16 cellular contexts compared by ENCODE assay signal in the genomic region with DNA sequence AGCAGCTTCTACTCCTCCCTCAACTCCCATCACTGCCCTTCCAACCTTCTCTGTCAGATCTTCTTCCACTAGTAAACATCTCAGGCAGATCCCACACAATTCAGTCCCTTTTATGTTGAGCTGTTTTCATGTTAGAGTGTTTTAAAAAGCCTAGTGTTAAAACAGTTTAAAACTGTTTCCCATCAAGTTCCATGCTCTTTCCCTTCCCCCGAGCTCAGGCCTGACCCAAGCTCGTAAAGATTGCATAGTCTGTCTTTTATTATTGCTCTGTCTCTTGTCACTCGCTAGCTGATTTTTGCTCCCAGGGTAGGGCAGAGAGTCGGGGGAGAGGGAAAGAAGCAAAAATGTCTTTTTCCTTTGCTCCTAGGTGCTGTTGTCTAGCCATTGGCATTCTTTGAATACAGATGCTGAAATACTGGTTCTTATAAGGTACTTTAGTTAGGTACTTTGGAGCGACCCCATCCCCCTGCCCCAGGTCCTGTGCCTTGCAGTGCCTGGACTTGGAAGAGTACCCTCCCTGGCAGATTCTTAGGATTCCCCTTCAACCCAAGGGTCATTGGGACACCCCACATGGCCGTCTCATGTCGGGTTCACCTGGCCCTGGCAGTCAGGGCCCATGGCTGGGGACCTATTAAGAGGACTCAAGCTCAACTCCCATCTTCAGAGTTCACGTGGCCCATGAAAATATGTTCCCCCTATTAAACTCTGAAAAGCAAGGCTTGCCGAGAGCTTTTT.
"Had no signal": no experiment of that assay in that cellular context is flagged by ENCODE, and none has a peak within 500 bp of the region (broad histone marks: within the 10 kb centered on the region; RNA-seq: fewer than 3 reads in every experiment).

No MANE protein-coding gene starts in this region.

- H3K27ac ChIP-seq: dorsolateral prefrontal cortex, neutrophil, thyroid gland had no signal

- H3K4me3 Mint-ChIP-seq: activated B cell treated with CpG ODN at 0.5 μM for 24 hours; activated CD8-positive, alpha-beta T cell treated with anti-CD3 and anti-CD28 coated beads for 36 hours; activated naive CD8-positive, alpha-beta T cell treated with anti-CD3 and anti-CD28 coated beads, Interleukin-2, amount 10 ng/mL, durations not matched to agents 7 days and 5 days; activated T-helper 1 cell treated with anti-CD3 and anti-CD28 coated beads, Interleukin-12 subunit alpha, Interleukin-12 subunit beta, Interleukin-2, Interleukin-4 antibody, amounts not matched to agents 30 ng/mL and 10 ng/mL and 1 ng/mL, durations not matched to agents 14 hours and 24 hours and 36 hours; stimulated activated naive B cell treated with anti-CD40 and anti-IgM and Interleukin-4, amounts not matched to agents 10 μg/mL and 1 μg/mL and 100 μg/mL, for 72 hours had no signal

- H3K36me3 Mint-ChIP-seq: activated naive CD8-positive, alpha-beta T cell treated with anti-CD3 and anti-CD28 coated beads, Interleukin-2, amount 10 ng/mL, durations not matched to agents 7 days and 5 days; stimulated activated naive B cell treated with anti-CD40 and anti-IgM and Interleukin-4, amounts not matched to agents 10 μg/mL and 1 μg/mL and 100 μg/mL, for 72 hours had no signal

- H3K9me3 Mint-ChIP-seq: activated B cell treated with CpG ODN at 0.5 μM for 24 hours; activated CD8-positive, alpha-beta T cell treated with anti-CD3 and anti-CD28 coated beads for 36 hours; activated naive CD8-positive, alpha-beta T cell treated with anti-CD3 and anti-CD28 coated beads, Interleukin-2, amount 10 ng/mL, durations not matched to agents 7 days and 5 days; activated T-helper 1 cell treated with anti-CD3 and anti-CD28 coated beads, Interleukin-12 subunit alpha, Interleukin-12 subunit beta, Interleukin-2, Interleukin-4 antibody, amounts not matched to agents 30 ng/mL and 10 ng/mL and 1 ng/mL, durations not matched to agents 14 hours and 24 hours and 36 hours; stimulated activated naive B cell treated with anti-CD40 and anti-IgM and Interleukin-4, amounts not matched to agents 10 μg/mL and 1 μg/mL and 100 μg/mL, for 72 hours had no signal

- H3K9me3 ChIP-seq: neutrophil, thyroid gland had no signal

- DNase-seq: activated B cell treated with CpG ODN at 0.5 μM for 24 hours; activated CD4-positive, alpha-beta T cell treated with anti-CD3 and anti-CD28 coated beads for 48 hours; activated CD8-positive, alpha-beta T cell treated with anti-CD3 and anti-CD28 coated beads for 36 hours; activated naive CD4-positive, alpha-beta T cell; activated naive CD8-positive, alpha-beta T cell treated with anti-CD3 and anti-CD28 coated beads, Interleukin-2, amount 10 ng/mL, durations not matched to agents 7 days and 5 days; anterior cingulate cortex; dorsolateral prefrontal cortex; hippocampal formation; stimulated activated CD4-positive, alpha-beta T cell treated with anti-CD3 and anti-CD28 coated beads, Interleukin-15, amount 100 ng/mL, for 24 hours; stimulated activated CD4-positive, alpha-beta T cell treated with anti-CD3 and anti-CD28 coated beads, Interleukin-4, amount 100 ng/mL, for 1 hour; stimulated activated naive B cell treated with anti-CD40 and anti-IgM and Interleukin-4, amounts not matched to agents 10 μg/mL and 1 μg/mL and 100 μg/mL, for 72 hours; SW 1271; thyroid gland had no signal

- H3K27me3 ChIP-seq: dorsolateral prefrontal cortex, neutrophil, thyroid gland had no signal

- H3K27ac Mint-ChIP-seq: activated B cell treated with CpG ODN at 0.5 μM for 24 hours; activated CD8-positive, alpha-beta T cell treated with anti-CD3 and anti-CD28 coated beads for 36 hours; activated naive CD8-positive, alpha-beta T cell treated with anti-CD3 and anti-CD28 coated beads, Interleukin-2, amount 10 ng/mL, durations not matched to agents 7 days and 5 days; activated T-helper 1 cell treated with anti-CD3 and anti-CD28 coated beads, Interleukin-12 subunit alpha, Interleukin-12 subunit beta, Interleukin-2, Interleukin-4 antibody, amounts not matched to agents 30 ng/mL and 10 ng/mL and 1 ng/mL, durations not matched to agents 14 hours and 24 hours and 36 hours; stimulated activated naive B cell treated with anti-CD40 and anti-IgM and Interleukin-4, amounts not matched to agents 10 μg/mL and 1 μg/mL and 100 μg/mL, for 72 hours had no signal

- H3K4me3 ChIP-seq: dorsolateral prefrontal cortex, thyroid gland had no signal

- H3K4me1 ChIP-seq: thyroid gland had no signal

- FAIRE-seq: urothelium cell line had no signal

- ATAC-seq: activated CD8-positive, alpha-beta T cell treated with anti-CD3 and anti-CD28 coated beads for 36 hours; stimulated activated naive B cell treated with anti-CD40 and anti-IgM and Interleukin-4, amounts not matched to agents 10 μg/mL and 1 μg/mL and 100 μg/mL, for 72 hours had no signal

- H3K4me1 Mint-ChIP-seq: activated B cell treated with CpG ODN at 0.5 μM for 24 hours; activated naive CD8-positive, alpha-beta T cell treated with anti-CD3 and anti-CD28 coated beads, Interleukin-2, amount 10 ng/mL, durations not matched to agents 7 days and 5 days had no signal

- H3K36me3 ChIP-seq: neutrophil, thyroid gland had no signal
